8 cellular contexts compared by ENCODE assay signal in the genomic region with DNA sequence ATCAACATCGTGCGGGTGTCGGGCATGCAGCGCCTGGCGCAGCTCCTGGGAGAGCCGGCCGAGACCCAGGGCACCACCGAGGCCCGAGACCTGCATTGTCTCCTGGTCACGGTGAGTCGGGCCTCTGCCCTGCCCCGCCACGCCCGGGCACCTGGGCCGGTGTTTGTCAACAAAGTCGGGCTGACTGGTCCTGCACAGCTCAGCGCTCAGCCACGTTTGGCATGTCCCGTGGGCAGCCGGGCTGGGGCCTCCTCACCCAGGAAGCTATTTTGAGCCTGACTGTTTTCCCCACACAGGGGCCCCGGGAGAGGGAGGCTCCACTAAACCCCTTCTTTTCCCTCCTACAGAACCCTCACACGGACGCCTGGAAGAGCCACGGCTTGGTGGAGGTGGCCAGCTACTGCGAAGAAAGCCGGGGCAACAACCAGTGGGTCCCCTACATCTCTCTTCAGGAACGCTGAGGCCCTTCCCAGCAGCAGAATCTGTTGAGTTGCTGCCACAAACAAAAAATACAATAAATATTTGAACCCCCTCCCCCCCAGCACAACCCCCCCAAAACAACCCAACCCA. TPM values are rescaled to one million over a fixed set of nuclear protein-coding genes. Genes with fewer than 3 reads are reported as not detected.
DNase-seq lines count a peak whose midpoint lies in the region; ATAC-seq and TF ChIP-seq lines count a peak whose summit lies in the region.

No MANE protein-coding gene starts in this region.

- peaks cover 21% of the 10 kb centered on the region for H3K36me3 Mint-ChIP-seq in activated naive CD4-positive, alpha-beta T cell treated with anti-CD3 and anti-CD28 coated beads, Interleukin-2, amount 10 ng/mL, durations not matched to agents 7 days and 5 days
- no peaks in the 10 kb centered on the region for H3K36me3 Mint-ChIP-seq in progenitor cell of endocrine pancreas (ENCODE audit: insufficient read depth)

- CTCF ChIA-PET in activated naive CD4-positive, alpha-beta T cell treated with anti-CD3 and anti-CD28 coated beads, Interleukin-2, amount 10 ng/mL, durations not matched to agents 7 days and 5 days (lab: Charles Lee), result interaction anchor here (0.7 to 4.2 kb wide), 13 partner anchors 11 to 160 kb away, joined by 3 to 63 read pairs (median 5); no protein-coding TSS in a partner anchor

- H3K27me3 Mint-ChIP-seq in activated naive CD4-positive, alpha-beta T cell treated with anti-CD3 and anti-CD28 coated beads, Interleukin-2, amount 10 ng/mL, durations not matched to agents 7 days and 5 days, result peaks cover 9% of the 10 kb centered on the region
- H3K27me3 Mint-ChIP-seq in progenitor cell of endocrine pancreas, result peaks cover 52% of the 10 kb centered on the region

- no peak for TF ChIP-seq CTCF in progenitor cell of endocrine pancreas (IDR thresholded peaks at IDR 0.05; ENCODE audit: unreplicated experiment)

- ATAC-seq in Right ventricle myocardium superior (ENCODE audit: poor library complexity) (peak; percentile 6), HG03469 (IDR thresholded peaks at IDR 0.05; ENCODE audit: unreplicated experiment) (no peak), GM21528 (IDR thresholded peaks at IDR 0.05; ENCODE audit: low FRiP score, unreplicated experiment) (no peak), HG02981 (IDR thresholded peaks at IDR 0.05; ENCODE audit: unreplicated experiment) (no peak)

- intact Hi-C loops in Right ventricle myocardium superior (cut with DNase I), result loop anchor here (2.0 to 5.0 kb wide), 2 partner anchors 65 to 102 kb away; no protein-coding TSS in a partner anchor

- H3K27ac Mint-ChIP-seq in activated naive CD4-positive, alpha-beta T cell treated with anti-CD3 and anti-CD28 coated beads, Interleukin-2, amount 10 ng/mL, durations not matched to agents 7 days and 5 days, result peak overlapping the region; percentile 92
- no peak overlapping the region for H3K27ac Mint-ChIP-seq in progenitor cell of endocrine pancreas

- DNase-seq in stimulated activated CD4-positive, alpha-beta T cell treated with anti-CD3 and anti-CD28 coated beads, Interleukin-12 subunit alpha, Interleukin-12 subunit beta, amount 100 ng/mL, for 4 hours, result peak; percentile 36
- DNase-seq in stimulated activated CD4-positive, alpha-beta T cell treated with anti-CD3 and anti-CD28 coated beads, Interleukin-1b, Interleukin-23, amount 100 ng/mL, for 48 hours, result no peak
- DNase-seq in activated naive CD4-positive, alpha-beta T cell treated with anti-CD3 and anti-CD28 coated beads, Interleukin-2, amount 10 ng/mL, durations not matched to agents 7 days and 5 days, result peak; percentile 47
- DNase-seq in Right ventricle myocardium superior (peak; percentile 61), progenitor cell of endocrine pancreas (ENCODE audit: low spot score, unreplicated experiment) (no peak)

- H3K4me3 Mint-ChIP-seq in activated naive CD4-positive, alpha-beta T cell treated with anti-CD3 and anti-CD28 coated beads, Interleukin-2, amount 10 ng/mL, durations not matched to agents 7 days and 5 days, result peak overlapping the region; percentile 89
- H3K4me3 Mint-ChIP-seq in progenitor cell of endocrine pancreas (ENCODE audit: low read depth), result peak overlapping the region; percentile 85

- peaks cover under 1% of the 10 kb centered on the region for H3K9me3 Mint-ChIP-seq in activated naive CD4-positive, alpha-beta T cell treated with anti-CD3 and anti-CD28 coated beads, Interleukin-2, amount 10 ng/mL, durations not matched to agents 7 days and 5 days
- no peaks in the 10 kb centered on the region for H3K9me3 Mint-ChIP-seq in progenitor cell of endocrine pancreas (ENCODE audit: low read depth)

- H3K4me1 Mint-ChIP-seq in activated naive CD4-positive, alpha-beta T cell treated with anti-CD3 and anti-CD28 coated beads, Interleukin-2, amount 10 ng/mL, durations not matched to agents 7 days and 5 days, result peaks cover 35% of the 10 kb centered on the region
- H3K4me1 Mint-ChIP-seq in progenitor cell of endocrine pancreas (ENCODE audit: low read depth), result peaks cover 20% of the 10 kb centered on the region

RNA-seq across cellular contexts. Expression of a gene that starts 1.3 kb away (rescaled TPM):
- total RNA-seq in Right ventricle myocardium superior (42.1 TPM), progenitor cell of endocrine pancreas (4.9 and 5.1 TPM in 2 replicates)

RNA-seq across cellular contexts. Expression of a gene that starts 20.5 kb away (rescaled TPM):
- total RNA-seq in Right ventricle myocardium superior (13.9 TPM), progenitor cell of endocrine pancreas (90.0 and 93.6 TPM in 2 replicates)

RNA-seq across cellular contexts. Expression of a gene that starts 49.8 kb away (rescaled TPM):
- total RNA-seq in Right ventricle myocardium superior, result 96.6 TPM
- 108 and 110 TPM in 2 replicates for total RNA-seq in progenitor cell of endocrine pancreas

Comparison
In these comparisons a context has a peak if more than half of its experiments do, and no peak if none do; other contexts are left out.
1. DNase-seq: peak in stimulated activated CD4-positive, alpha-beta T cell treated with anti-CD3 and anti-CD28 coated beads, Interleukin-12 subunit alpha, Interleukin-12 subunit beta, amount 100 ng/mL, for 4 hours (single experiment), activated naive CD4-positive, alpha-beta T cell treated with anti-CD3 and anti-CD28 coated beads, Interleukin-2, amount 10 ng/mL, durations not matched to agents 7 days and 5 days (single experiment) and Right ventricle myocardium superior (single experiment); none in stimulated activated CD4-positive, alpha-beta T cell treated with anti-CD3 and anti-CD28 coated beads, Interleukin-1b, Interleukin-23, amount 100 ng/mL, for 48 hours (single experiment) and progenitor cell of endocrine pancreas (single experiment).